ENCODE assay signal across 2 cellular contexts in the genomic region with DNA sequence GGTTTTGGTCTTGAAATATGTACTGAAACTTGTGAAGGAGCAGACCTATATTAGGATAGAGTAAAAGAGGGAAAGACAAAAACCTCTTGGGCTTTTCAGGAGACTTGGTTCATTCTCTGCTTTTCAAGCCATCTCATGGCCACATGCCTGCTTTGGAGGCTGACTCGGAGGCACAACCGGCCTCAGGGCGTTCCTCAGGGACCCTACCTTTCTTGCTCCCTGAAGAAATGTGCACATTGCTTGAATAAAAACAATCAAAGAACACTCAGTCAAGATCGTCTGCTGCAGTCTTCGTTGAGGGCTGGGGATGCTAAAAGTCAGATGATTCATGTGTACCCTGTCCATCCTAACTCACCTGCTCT.
TF ChIP-seq lines count a peak whose summit lies in the region.

No MANE protein-coding gene starts in this region.

TF ChIP-seq in GM12891, 5 proteins besides CTCF, POLR2A, EP300 and RAD21:
- TF ChIP-seq SPI1 (IDR thresholded peaks at IDR 0.05; ENCODE audit: low read depth, low read length) (no peak), PAX5 (IDR thresholded peaks at IDR 0.05; ENCODE audit: insufficient read depth, low read length, severe bottlenecking) (no peak), TAF1 (IDR thresholded peaks at IDR 0.05; ENCODE audit: low read depth, low read length) (no peak), POU2F2 (IDR thresholded peaks at IDR 0.05; ENCODE audit: low read depth, low read length) (no peak), POLR2AphosphoS5 (IDR thresholded peaks at IDR 0.05; ENCODE audit: low read depth, low read length) (no peak)

TF ChIP-seq in H1, 55 proteins besides CTCF, POLR2A, EP300 and RAD21:
- no peak for TF ChIP-seq CHD2 (IDR thresholded peaks at IDR 0.05; ENCODE audit: low read length)
- TF ChIP-seq, protein P1, sequence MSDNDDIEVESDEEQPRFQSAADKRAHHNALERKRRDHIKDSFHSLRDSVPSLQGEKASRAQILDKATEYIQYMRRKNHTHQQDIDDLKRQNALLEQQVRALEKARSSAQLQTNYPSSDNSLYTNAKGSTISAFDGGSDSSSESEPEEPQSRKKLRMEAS (IDR thresholded peaks at IDR 0.05): no peak
- TF ChIP-seq POLR2AphosphoS5 (IDR thresholded peaks at IDR 0.05; ENCODE audit: low read depth, low read length): no peak
- no peak for TF ChIP-seq BRCA1 (IDR thresholded peaks at IDR 0.05; ENCODE audit: low read depth, low read length)
- TF ChIP-seq FOSL1 (IDR thresholded peaks at IDR 0.05; ENCODE audit: insufficient read depth, low read depth, low read length): no peak
- no peak for TF ChIP-seq MAFK (IDR thresholded peaks at IDR 0.05; ENCODE audit: low read depth, low read length)
- no peak for TF ChIP-seq GTF2F1 (IDR thresholded peaks at IDR 0.05; ENCODE audit: borderline replicate concordance, low read depth, low read length)
